In genomic region chr15:41283653-41284424, GRCh38 we compare ENCODE assay signal across 8 cellular contexts. TPM values are rescaled to one million over a fixed set of nuclear protein-coding genes. Genes with fewer than 3 reads are reported as not detected.
DNase-seq lines count a peak whose midpoint lies in the region; ATAC-seq, FAIRE-seq and TF ChIP-seq lines count a peak whose summit lies in the region.

No MANE protein-coding gene starts in this region.

- peaks cover 76% of the 10 kb centered on the region for H3K4me1 ChIP-seq in HepG2 (ENCODE audit: insufficient read depth, low read length)

- FAIRE-seq in HepG2 (lab: Jason Lieb, UNC) = peak; percentile 90

- no peaks in the 10 kb centered on the region for H3K9me3 ChIP-seq in HepG2 (ENCODE audit: low read length)

- WGBS in HepG2 (ENCODE audit: low lambda C conversion rate) = 2% methylated on average over 29 of the region's 60 CpGs

- TF ChIP-seq EP300 in HepG2 (IDR thresholded peaks at IDR 0.05; ENCODE audit: low read depth in 2 of 2, low read length in 2 of 2) (peak in 1 of 2 experiments; percentile 14; a peak in 1 of 4 replicates), HepG2 (CRISPR knock-in tag; IDR thresholded peaks at IDR 0.05; ENCODE audit: borderline replicate concordance) (no peak)

- H3K27me3 ChIP-seq in HepG2 (ENCODE audit: control insufficient read depth in 1 of 2, insufficient read depth in 2 of 2, low read length in 2 of 2) = no peaks in the 10 kb centered on the region; a peak in 1 of 5 replicates

- BruUV-seq in HepG2 (replicated peaks; lab: Mats Ljungman, UMichigan) = TSS peak; percentile 47

- peak overlapping the region; percentile 86 for H3K27ac ChIP-seq in HepG2 (ENCODE audit: extremely low read length, insufficient read depth, low read length)

- peak; percentile 100 for DNase-seq in CD1c-positive myeloid dendritic cell (ENCODE audit: extremely low spot score)
- DNase-seq in NCI-H748 treated with DMSO at 0.1 percent for 48 hours (lab: John Stamatoyannopoulos, UW) = peak; percentile 88
- DNase-seq in activated CD4-positive, alpha-beta T cell treated with anti-CD3 and anti-CD28 coated beads, Interleukin-2, amount 50 U/mL, for 4 hours = peak; percentile 97 to 98
- DNase-seq in dermis microvascular lymphatic vessel endothelial cell (ENCODE audit: low read depth in 2 of 2) = peak; percentile 97 to 99
- DNase-seq in HepG2 (ENCODE audit: low spot score) = peak; percentile 97
- DNase-seq in stimulated activated CD4-positive, alpha-beta T cell treated with anti-CD3 and anti-CD28 coated beads, Interleukin-2, amount 100 ng/mL, for 48 hours = peak; percentile 96

- ATAC-seq in GM19397 (IDR thresholded peaks at IDR 0.05; ENCODE audit: unreplicated experiment) = peak; percentile 96
- peak; percentile 91 for ATAC-seq in HG03565 (IDR thresholded peaks at IDR 0.05; ENCODE audit: unreplicated experiment)
- ATAC-seq in HepG2 = peak; percentile 96

- intact Hi-C loops in HepG2 (cut with micrococcal nuclease; ENCODE audit: unreplicated experiment) = loop anchor here (5.0 kb wide), 2 partner anchors 52 to 208 kb away; partner anchors contain the start of genes CHP1, EXD1 and ITPKA

- peaks cover 0 to 33% of the 10 kb centered on the region in 2 experiments; a peak in 3 of 5 replicates for H3K36me3 ChIP-seq in HepG2 (replicated peaks in 1 of 2; ENCODE audit: control insufficient read depth in 1 of 2, insufficient read depth in 2 of 2, low read length in 2 of 2)

- peak overlapping the region; percentile 98 for H3K9ac ChIP-seq in HepG2 (ENCODE audit: insufficient read depth, low read depth, low read length)

- TF ChIP-seq POLR2A in HepG2 (IDR thresholded peaks at IDR 0.05; ENCODE audit: insufficient read depth in 1 of 2, low read depth in 2 of 2, low read length in 2 of 2) = peak; percentile 85 to 92

- TF ChIP-seq CTCF in HepG2 (CRISPR knock-in tag; IDR thresholded peaks at IDR 0.05) = 0 out of 2 replicates have a peak, but pooled peaks have one; percentile 7

- peak overlapping the region; percentile 82 to 93 (median 91) for H3K4me3 ChIP-seq in HepG2 (replicated peaks in 1 of 3; ENCODE audit: insufficient read depth in 1 of 3, low read depth in 2 of 3, low read length in 3 of 3)

- peak overlapping the region; percentile 72 for H3K4me2 ChIP-seq in HepG2 (ENCODE audit: low read depth, low read length)

- CTCF ChIA-PET in HepG2 (lab: Yijun Ruan, JAX; ENCODE audit: low intra/inter-chr PET ratio, low total read pairs) = no interaction called here

- H3K79me2 ChIP-seq in HepG2 (ENCODE audit: insufficient read depth, low read length) = peaks cover 47% of the 10 kb centered on the region

- peaks cover 8% of the 10 kb centered on the region for H4K20me1 ChIP-seq in HepG2 (ENCODE audit: insufficient read depth, low read length)

- H2AFZ ChIP-seq in HepG2 (ENCODE audit: low read length) = no peak overlapping the region

- in situ Hi-C loops in HepG2 (cut with HindIII; ENCODE audit: extremely low pct_ligation_motif_present, low pct_unique_long_range_greater_than_20kb) = loop anchor here (5.0 kb wide), 1 partner anchor 48 kb away; the partner anchor contains the start of genes NUSAP1 and OIP5

- peak; percentile 54 for TF ChIP-seq RAD21 in HepG2 (CRISPR knock-in tag; IDR thresholded peaks at IDR 0.05)

- POLR2A ChIA-PET in HepG2 (lab: Yijun Ruan, JAX) = interaction anchor here (0.7 to 1.8 kb wide), 8 partner anchors 24 to 168 kb away, joined by 3 to 11 read pairs (median 6); partner anchors contain the start of genes CHP1, EXD1, INO80 and NUSAP1

RNA-seq across cellular contexts. Expression of gene OIP5, which starts 48.6 kb away (rescaled TPM):
- total RNA-seq in dermis microvascular lymphatic vessel endothelial cell (3.3 and 8.3 TPM in 2 replicates), HepG2 (2016; rRNA removed; fragmentation: Illumina TruSeq; extraction: Trizol) (38.0 and 39.1 TPM in 2 replicates)
- 8.0 and 10.0 TPM in 2 replicates for total RNA-seq in HepG2 (2016; cell fraction: cytosol; rRNA removed; fragmentation: Illumina TruSeq; extraction: Trizol; ENCODE audit: low read depth)
- total RNA-seq in HepG2 (2016; cell fraction: insoluble cytoplasmic fraction; rRNA removed; fragmentation: Illumina TruSeq; extraction: Trizol) = 38.9 and 40.8 TPM in 2 replicates
- 16.7 and 17.4 TPM in 2 replicates for total RNA-seq in HepG2 (2016; cell fraction: membrane; rRNA removed; fragmentation: Illumina TruSeq; extraction: Trizol)
- 15.8 and 16.7 TPM in 2 replicates for total RNA-seq in HepG2 (2016; cell fraction: nucleus; rRNA removed; fragmentation: Illumina TruSeq; extraction: Trizol)
- polyA plus RNA-seq in HepG2 (2011; rRNA removed) = 5.5 and 10.7 TPM in 2 replicates
- 6.3 and 12.4 TPM in 2 replicates for polyA plus RNA-seq in HepG2 (2011; cell fraction: cytosol; rRNA removed)
- 2.1 and 4.8 TPM in 2 replicates for polyA plus RNA-seq in HepG2 (2011; cell fraction: nucleus; rRNA removed)
- 3.6 and 9.4 TPM in 2 replicates for polyA plus RNA-seq in HepG2 (2012)
- polyA plus RNA-seq in HepG2 (2016; cell fraction: cytosol; fragmentation: Illumina TruSeq; extraction: Trizol; ENCODE audit: low read depth) = 7.6 and 9.8 TPM in 2 replicates
- 32.4 and 36.3 TPM in 2 replicates for polyA plus RNA-seq in HepG2 (2016; cell fraction: insoluble cytoplasmic fraction; fragmentation: Illumina TruSeq; extraction: Trizol; ENCODE audit: low read depth)
- polyA plus RNA-seq in HepG2 (2016; cell fraction: membrane; fragmentation: Illumina TruSeq; extraction: Trizol; ENCODE audit: low read depth) = 12.1 and 12.9 TPM in 2 replicates
- polyA plus RNA-seq in HepG2 (2016; cell fraction: nucleus; fragmentation: Illumina TruSeq; extraction: Trizol; ENCODE audit: insufficient read depth, low read depth) = 19.0 and 19.7 TPM in 2 replicates
- 6.3 and 25.7 TPM in 2 replicates for polyA minus RNA-seq in HepG2 (2011; rRNA and poly(A)+ RNA removed; ENCODE audit: low replicate concordance)
- polyA minus RNA-seq in HepG2 (2011; cell fraction: cytosol; rRNA and poly(A)+ RNA removed) = 3.9 and 7.8 TPM in 2 replicates
- polyA minus RNA-seq in HepG2 (2011; cell fraction: nucleus; rRNA and poly(A)+ RNA removed) = 3.6 and 4.9 TPM in 2 replicates

RNA-seq across cellular contexts. Expression of gene NUSAP1, which starts 48.8 kb away (rescaled TPM):
- total RNA-seq in dermis microvascular lymphatic vessel endothelial cell (30.8 and 75.9 TPM in 2 replicates), HepG2 (2016; rRNA removed; fragmentation: Illumina TruSeq; extraction: Trizol) (106 and 162 TPM in 2 replicates)
- 19.7 and 25.0 TPM in 2 replicates for total RNA-seq in HepG2 (2016; cell fraction: cytosol; rRNA removed; fragmentation: Illumina TruSeq; extraction: Trizol; ENCODE audit: low read depth)
- total RNA-seq in HepG2 (2016; cell fraction: insoluble cytoplasmic fraction; rRNA removed; fragmentation: Illumina TruSeq; extraction: Trizol) = 118 and 174 TPM in 2 replicates
- 24.3 and 25.6 TPM in 2 replicates for total RNA-seq in HepG2 (2016; cell fraction: membrane; rRNA removed; fragmentation: Illumina TruSeq; extraction: Trizol)
- total RNA-seq in HepG2 (2016; cell fraction: nucleus; rRNA removed; fragmentation: Illumina TruSeq; extraction: Trizol) = 99.9 and 110 TPM in 2 replicates
- 38.6 and 59.5 TPM in 2 replicates for polyA plus RNA-seq in HepG2 (2011; rRNA removed)
- 24.1 and 33.2 TPM in 2 replicates for polyA plus RNA-seq in HepG2 (2011; cell fraction: cytosol; rRNA removed)
- polyA plus RNA-seq in HepG2 (2011; cell fraction: nucleus; rRNA removed) = 44.2 and 78.6 TPM in 2 replicates
- 24.1 and 45.2 TPM in 2 replicates for polyA plus RNA-seq in HepG2 (2012)
- 4.8 and 5.5 TPM in 2 replicates for polyA plus RNA-seq in HepG2 (2016; cell fraction: cytosol; fragmentation: Illumina TruSeq; extraction: Trizol; ENCODE audit: low read depth)
- 145 and 155 TPM in 2 replicates for polyA plus RNA-seq in HepG2 (2016; cell fraction: insoluble cytoplasmic fraction; fragmentation: Illumina TruSeq; extraction: Trizol; ENCODE audit: low read depth)
- 11.6 and 13.5 TPM in 2 replicates for polyA plus RNA-seq in HepG2 (2016; cell fraction: membrane; fragmentation: Illumina TruSeq; extraction: Trizol; ENCODE audit: low read depth)
- 118 and 119 TPM in 2 replicates for polyA plus RNA-seq in HepG2 (2016; cell fraction: nucleus; fragmentation: Illumina TruSeq; extraction: Trizol; ENCODE audit: insufficient read depth, low read depth)
- polyA minus RNA-seq in HepG2 (2011; rRNA and poly(A)+ RNA removed; ENCODE audit: low replicate concordance) = 33.6 and 331 TPM in 2 replicates
- polyA minus RNA-seq in HepG2 (2011; cell fraction: cytosol; rRNA and poly(A)+ RNA removed) = 11.1 and 19.5 TPM in 2 replicates
- 72.7 and 75.4 TPM in 2 replicates for polyA minus RNA-seq in HepG2 (2011; cell fraction: nucleus; rRNA and poly(A)+ RNA removed)

RNA-seq across cellular contexts. Expression of gene CHP1, which starts 52.8 kb away (rescaled TPM):
- total RNA-seq in dermis microvascular lymphatic vessel endothelial cell (67.0 and 69.2 TPM in 2 replicates), HepG2 (2016; rRNA removed; fragmentation: Illumina TruSeq; extraction: Trizol) (76.4 and 111 TPM in 2 replicates)
- total RNA-seq in HepG2 (2016; cell fraction: cytosol; rRNA removed; fragmentation: Illumina TruSeq; extraction: Trizol; ENCODE audit: low read depth) = 15.1 and 16.0 TPM in 2 replicates
- 75.0 and 101 TPM in 2 replicates for total RNA-seq in HepG2 (2016; cell fraction: insoluble cytoplasmic fraction; rRNA removed; fragmentation: Illumina TruSeq; extraction: Trizol)
- 70.4 and 71.1 TPM in 2 replicates for total RNA-seq in HepG2 (2016; cell fraction: membrane; rRNA removed; fragmentation: Illumina TruSeq; extraction: Trizol)
- 31.5 and 40.8 TPM in 2 replicates for total RNA-seq in HepG2 (2016; cell fraction: nucleus; rRNA removed; fragmentation: Illumina TruSeq; extraction: Trizol)
- polyA plus RNA-seq in HepG2 (2011; rRNA removed) = 43.4 and 49.6 TPM in 2 replicates
- 28.8 and 41.5 TPM in 2 replicates for polyA plus RNA-seq in HepG2 (2011; cell fraction: cytosol; rRNA removed)
- polyA plus RNA-seq in HepG2 (2011; cell fraction: nucleus; rRNA removed) = 7.9 and 12.2 TPM in 2 replicates
- 36.9 and 37.1 TPM in 2 replicates for polyA plus RNA-seq in HepG2 (2012)
- 12.6 and 13.2 TPM in 2 replicates for polyA plus RNA-seq in HepG2 (2016; cell fraction: cytosol; fragmentation: Illumina TruSeq; extraction: Trizol; ENCODE audit: low read depth)
- 98.0 and 106 TPM in 2 replicates for polyA plus RNA-seq in HepG2 (2016; cell fraction: insoluble cytoplasmic fraction; fragmentation: Illumina TruSeq; extraction: Trizol; ENCODE audit: low read depth)
- polyA plus RNA-seq in HepG2 (2016; cell fraction: membrane; fragmentation: Illumina TruSeq; extraction: Trizol; ENCODE audit: low read depth) = 44.2 and 48.2 TPM in 2 replicates
- 52.2 and 55.5 TPM in 2 replicates for polyA plus RNA-seq in HepG2 (2016; cell fraction: nucleus; fragmentation: Illumina TruSeq; extraction: Trizol; ENCODE audit: insufficient read depth, low read depth)
- 53.5 and 120 TPM in 2 replicates for polyA minus RNA-seq in HepG2 (2011; rRNA and poly(A)+ RNA removed; ENCODE audit: low replicate concordance)
- 49.6 and 77.6 TPM in 2 replicates for polyA minus RNA-seq in HepG2 (2011; cell fraction: cytosol; rRNA and poly(A)+ RNA removed)
- polyA minus RNA-seq in HepG2 (2011; cell fraction: nucleus; rRNA and poly(A)+ RNA removed) = 13.8 and 19.5 TPM in 2 replicates

RNA-seq across cellular contexts. Expression of gene EXD1, which starts 53.3 kb away (rescaled TPM):
- total RNA-seq in dermis microvascular lymphatic vessel endothelial cell (under 0.01 TPM in 1 of 2 replicates, not detected in the other), HepG2 (2016; rRNA removed; fragmentation: Illumina TruSeq; extraction: Trizol) (not detected in 2 replicates)
- not detected in 2 replicates for total RNA-seq in HepG2 (2016; cell fraction: cytosol; rRNA removed; fragmentation: Illumina TruSeq; extraction: Trizol; ENCODE audit: low read depth)
- not detected in 2 replicates for total RNA-seq in HepG2 (2016; cell fraction: insoluble cytoplasmic fraction; rRNA removed; fragmentation: Illumina TruSeq; extraction: Trizol)
- not detected in 2 replicates for total RNA-seq in HepG2 (2016; cell fraction: membrane; rRNA removed; fragmentation: Illumina TruSeq; extraction: Trizol)
- not detected in 2 replicates for total RNA-seq in HepG2 (2016; cell fraction: nucleus; rRNA removed; fragmentation: Illumina TruSeq; extraction: Trizol)
- polyA plus RNA-seq in HepG2 (2011; rRNA removed) = not detected in 2 replicates
- not detected in 2 replicates for polyA plus RNA-seq in HepG2 (2011; cell fraction: cytosol; rRNA removed)
- not detected in 2 replicates for polyA plus RNA-seq in HepG2 (2011; cell fraction: nucleus; rRNA removed)
- polyA plus RNA-seq in HepG2 (2012) = not detected in 2 replicates
- not detected in 2 replicates for polyA plus RNA-seq in HepG2 (2016; cell fraction: cytosol; fragmentation: Illumina TruSeq; extraction: Trizol; ENCODE audit: low read depth)
- not detected in 2 replicates for polyA plus RNA-seq in HepG2 (2016; cell fraction: insoluble cytoplasmic fraction; fragmentation: Illumina TruSeq; extraction: Trizol; ENCODE audit: low read depth)
- not detected in 2 replicates for polyA plus RNA-seq in HepG2 (2016; cell fraction: membrane; fragmentation: Illumina TruSeq; extraction: Trizol; ENCODE audit: low read depth)
- not detected in 2 replicates for polyA plus RNA-seq in HepG2 (2016; cell fraction: nucleus; fragmentation: Illumina TruSeq; extraction: Trizol; ENCODE audit: insufficient read depth, low read depth)
- polyA minus RNA-seq in HepG2 (2011; rRNA and poly(A)+ RNA removed; ENCODE audit: low replicate concordance) = 1.2 TPM in 1 of 2 replicates, not detected in the other
- not detected in 2 replicates for polyA minus RNA-seq in HepG2 (2011; cell fraction: cytosol; rRNA and poly(A)+ RNA removed)
- polyA minus RNA-seq in HepG2 (2011; cell fraction: nucleus; rRNA and poly(A)+ RNA removed) = not detected in 2 replicates

Comparison
In these comparisons a context has a peak if more than half of its experiments do, and no peak if none do; other contexts are left out.
1. Peak in every context shown above with its lines: DNase-seq, ATAC-seq, H3K4me3 ChIP-seq and H3K27ac ChIP-seq.